ENCODE assay signal across 8 cellular contexts in genomic region chrX:72094894-72095293, GRCh38. TPM values are rescaled to one million over a fixed set of nuclear protein-coding genes. Genes with fewer than 3 reads are reported as not detected.
DNase-seq lines count a peak whose midpoint lies in the region; ATAC-seq and TF ChIP-seq lines count a peak whose summit lies in the region.

No MANE protein-coding gene starts in this region.

- no peaks in the 10 kb centered on the region; the same call in 1 of the 2 replicates for H3K36me3 ChIP-seq in WERI-Rb-1

- peak; percentile 89 for ATAC-seq in GM19397 (IDR thresholded peaks at IDR 0.05; ENCODE audit: unreplicated experiment)

- H3K9me3 ChIP-seq in WERI-Rb-1 (ENCODE audit: severe bottlenecking), result no peaks in the 10 kb centered on the region

- TF ChIP-seq CTCF in HL-60 (IDR thresholded peaks at IDR 0.05; ENCODE audit: insufficient read depth, low read length) (no peak), WERI-Rb-1 (IDR thresholded peaks at IDR 0.05; ENCODE audit: low read depth, low read length) (no peak)

- H3K27ac ChIP-seq in HL-60 (replicated peaks) (peak overlapping the region; percentile 29; the same call in 1 of the 2 replicates), WERI-Rb-1 (no peak overlapping the region)

- DNase-seq in CMK (ENCODE audit: low read depth) (peak; percentile 12), HL-60 (ENCODE audit: low read depth in 1 of 2, low spot score in 1 of 2) (peak in 1 of 2 experiments; percentile 64), glomerular endothelial cell (ENCODE audit: extremely low read depth, low read depth, low spot score) (peak; percentile 57), hippocampal formation (lab: John Stamatoyannopoulos, UW) (no peak), WERI-Rb-1 (no peak)
- DNase-seq in activated CD4-positive, alpha-beta T cell treated with anti-CD3 and anti-CD28 coated beads for 4 hours, result peak; percentile 38 to 48
- DNase-seq in stimulated activated CD8-positive, alpha-beta memory T cell treated with anti-CD3 and anti-CD28 coated beads, Interleukin-7, amount 100 ng/mL, for 1 hour (ENCODE audit: low read depth in 2 of 2), result peak; percentile 18 to 23

- H3K4me3 ChIP-seq in HL-60 (replicated peaks; ENCODE audit: insufficient read depth, low read length) (no peak overlapping the region), WERI-Rb-1 (ENCODE audit: low read depth, low read length) (no peak overlapping the region)

- H3K27me3 ChIP-seq in HL-60 (ENCODE audit: insufficient read depth, poor library complexity, severe bottlenecking) (no peaks in the 10 kb centered on the region), WERI-Rb-1 (ENCODE audit: insufficient read depth, low read depth, severe bottlenecking) (no peaks in the 10 kb centered on the region)

RNA-seq across cellular contexts. Expression of gene RTL5, which starts 36.8 kb away (rescaled TPM):
- total RNA-seq in glomerular endothelial cell, result 1.6 and 1.9 TPM in 2 replicates

Comparison
In these comparisons a context has a peak if more than half of its experiments do, and no peak if none do; other contexts are left out.
1. DNase-seq: peak in CMK (single experiment), activated CD4-positive, alpha-beta T cell treated with anti-CD3 and anti-CD28 coated beads for 4 hours (2 of 2), glomerular endothelial cell (single experiment) and stimulated activated CD8-positive, alpha-beta memory T cell treated with anti-CD3 and anti-CD28 coated beads, Interleukin-7, amount 100 ng/mL, for 1 hour (2 of 2); none in hippocampal formation (0 of 2) and WERI-Rb-1 (single experiment).